ENCODE assay signal across 1 cellular context in the genomic region with DNA sequence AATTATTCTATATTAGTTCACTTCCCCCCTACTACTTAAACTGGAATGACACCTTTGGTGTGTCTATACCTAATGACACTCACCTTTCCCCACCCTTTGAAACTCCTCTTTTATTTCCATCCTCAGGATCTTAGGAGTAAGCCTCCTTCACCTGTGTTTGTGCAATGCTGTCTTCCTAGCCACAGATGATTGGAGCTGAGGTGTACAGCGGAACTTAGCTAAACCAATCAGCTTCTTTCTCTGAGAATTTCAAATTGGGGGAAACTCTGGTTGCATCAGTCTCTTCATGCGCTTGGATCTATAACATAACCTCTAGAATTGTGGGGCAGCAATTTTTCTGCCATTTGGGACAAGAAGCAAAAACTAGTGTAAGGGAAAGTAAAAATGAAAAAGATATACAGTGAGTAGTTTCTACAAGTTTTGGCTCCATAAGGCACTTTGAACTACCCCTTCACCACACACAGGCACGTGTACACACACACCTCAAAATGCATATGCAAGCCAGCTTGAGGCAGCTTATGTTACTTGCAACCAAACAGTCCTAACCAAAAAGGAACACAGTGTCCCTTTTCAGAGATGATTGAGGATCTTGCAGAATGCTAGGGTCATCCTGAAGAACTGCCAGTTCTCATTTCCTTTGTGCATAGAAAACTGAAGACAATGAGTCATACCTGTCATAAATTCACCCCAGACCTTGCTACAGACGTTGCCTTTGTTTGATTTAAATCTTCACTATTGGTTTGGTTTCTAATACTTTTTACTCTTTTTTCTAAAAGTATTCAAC.
TF ChIP-seq lines count a peak whose summit lies in the region.

No MANE protein-coding gene starts in this region.

TF ChIP-seq in K562, 482 proteins besides CTCF, POLR2A, EP300 and RAD21 (continued from another document):
- TF ChIP-seq, protein P1, sequence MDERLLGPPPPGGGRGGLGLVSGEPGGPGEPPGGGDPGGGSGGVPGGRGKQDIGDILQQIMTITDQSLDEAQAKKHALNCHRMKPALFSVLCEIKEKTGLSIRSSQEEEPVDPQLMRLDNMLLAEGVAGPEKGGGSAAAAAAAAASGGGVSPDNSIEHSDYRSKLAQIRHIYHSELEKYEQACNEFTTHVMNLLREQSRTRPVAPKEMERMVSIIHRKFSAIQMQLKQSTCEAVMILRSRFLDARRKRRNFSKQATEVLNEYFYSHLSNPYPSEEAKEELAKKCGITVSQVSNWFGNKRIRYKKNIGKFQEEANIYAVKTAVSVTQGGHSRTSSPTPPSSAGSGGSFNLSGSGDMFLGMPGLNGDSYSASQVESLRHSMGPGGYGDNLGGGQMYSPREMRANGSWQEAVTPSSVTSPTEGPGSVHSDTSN (CRISPR knock-in tag; IDR thresholded peaks at IDR 0.05; ENCODE audit: low read depth), result no peak
- TF ChIP-seq, protein P1 (tag; conservative IDR thresholded peaks at IDR 0.05; ENCODE audit: low read depth), result 0 out of 2 replicates have a peak, but pooled peaks have one; percentile 36
- TF ChIP-seq PKNOX1 (IDR thresholded peaks at IDR 0.05) (peak; percentile 17; the same call in 1 of the 2 replicates), L3MBTL2 (IDR thresholded peaks at IDR 0.05) (0 out of 2 replicates have a peak, but pooled peaks have one; percentile 31)
TF ChIP-seq in K562: peak in this region for 7.
